ENCODE assay signal across 1 cellular context in the genomic region with DNA sequence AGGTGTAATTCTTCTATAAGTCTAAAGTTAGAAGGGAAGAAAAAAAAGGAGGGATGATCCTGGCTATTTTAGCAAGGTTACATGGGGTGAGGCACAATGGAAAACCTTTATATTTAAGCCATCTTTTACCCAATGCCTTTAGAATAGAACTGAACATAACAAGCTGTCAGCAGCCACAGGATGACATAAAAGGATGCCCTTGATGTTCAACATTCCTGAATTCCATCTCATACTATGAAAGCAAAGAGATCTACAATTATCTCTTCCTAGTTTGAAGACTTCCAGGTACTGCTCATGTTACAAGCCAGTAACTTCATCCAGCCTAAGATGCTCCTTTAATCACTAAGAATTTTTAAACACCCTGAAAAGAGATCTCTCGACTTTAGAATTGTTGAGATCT.
TF ChIP-seq lines count a peak whose summit lies in the region.

No MANE protein-coding gene starts in this region.

TF ChIP-seq in SK-N-SH, 30 proteins besides CTCF, POLR2A, EP300 and RAD21 (continued from another document):
- TF ChIP-seq, protein P1, sequence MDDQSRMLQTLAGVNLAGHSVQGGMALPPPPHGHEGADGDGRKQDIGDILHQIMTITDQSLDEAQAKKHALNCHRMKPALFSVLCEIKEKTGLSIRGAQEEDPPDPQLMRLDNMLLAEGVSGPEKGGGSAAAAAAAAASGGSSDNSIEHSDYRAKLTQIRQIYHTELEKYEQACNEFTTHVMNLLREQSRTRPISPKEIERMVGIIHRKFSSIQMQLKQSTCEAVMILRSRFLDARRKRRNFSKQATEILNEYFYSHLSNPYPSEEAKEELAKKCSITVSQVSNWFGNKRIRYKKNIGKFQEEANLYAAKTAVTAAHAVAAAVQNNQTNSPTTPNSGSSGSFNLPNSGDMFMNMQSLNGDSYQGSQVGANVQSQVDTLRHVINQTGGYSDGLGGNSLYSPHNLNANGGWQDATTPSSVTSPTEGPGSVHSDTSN (IDR thresholded peaks at IDR 0.05), result peak; percentile 91
- TF ChIP-seq FOSL2 (IDR thresholded peaks at IDR 0.05; ENCODE audit: borderline replicate concordance, low read depth) (peak; percentile 12; the same call in 1 of the 2 replicates), NFIC (IDR thresholded peaks at IDR 0.05; ENCODE audit: borderline replicate concordance) (no peak), TEAD4 (IDR thresholded peaks at IDR 0.05; ENCODE audit: borderline replicate concordance, insufficient read depth) (0 out of 2 replicates have a peak, but pooled peaks have one; percentile 51), JUND (IDR thresholded peaks at IDR 0.05) (peak; percentile 49; the same call in 1 of the 2 replicates)
- TF ChIP-seq, protein P2, sequence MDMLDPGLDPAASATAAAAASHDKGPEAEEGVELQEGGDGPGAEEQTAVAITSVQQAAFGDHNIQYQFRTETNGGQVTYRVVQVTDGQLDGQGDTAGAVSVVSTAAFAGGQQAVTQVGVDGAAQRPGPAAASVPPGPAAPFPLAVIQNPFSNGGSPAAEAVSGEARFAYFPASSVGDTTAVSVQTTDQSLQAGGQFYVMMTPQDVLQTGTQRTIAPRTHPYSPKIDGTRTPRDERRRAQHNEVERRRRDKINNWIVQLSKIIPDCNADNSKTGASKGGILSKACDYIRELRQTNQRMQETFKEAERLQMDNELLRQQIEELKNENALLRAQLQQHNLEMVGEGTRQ (IDR thresholded peaks at IDR 0.05; ENCODE audit: borderline replicate concordance, low read depth, low read length), result no peak
